In genomic region chr17:62704381-62704971, GRCh38 we compare ENCODE assay signal across 8 cellular contexts.
A peak's percentile ranks its signal among the peaks of the same experiment; 100 is the strongest.
DNase-seq lines count a peak whose midpoint lies in the region; ATAC-seq lines count a peak whose summit lies in the region.

No MANE protein-coding gene starts in this region.

- peaks cover 4 to 8% of the 10 kb centered on the region in 2 donors for H3K4me1 ChIP-seq in esophagus (ENCODE audit: control insufficient read depth in 2 of 2, insufficient read depth in 2 of 2, low read length in 1 of 2)

- H3K4me3 ChIP-seq in SK-N-MC (peak overlapping the region; percentile 85), esophagus (ENCODE audit: low read depth in 1 of 2, low read length in 2 of 2) (peak overlapping the region; percentile 49 to 69)

- H3K36me3 ChIP-seq in SK-N-MC (ENCODE audit: insufficient read depth, low read length): no peaks in the 10 kb centered on the region
- no peaks in the 10 kb centered on the region for H3K36me3 ChIP-seq in esophagus (ENCODE audit: control insufficient read depth in 2 of 2, insufficient read depth in 2 of 2, low read length in 1 of 2)

- 6 to 7% methylated on average over 31 of the region's 31 CpGs for WGBS in esophagus, 2 donors

- H3K27ac ChIP-seq in SK-N-MC (no peak overlapping the region), esophagus (ENCODE audit: low read depth in 2 of 2, low read length in 1 of 2) (peak overlapping the region; percentile 54 to 81)

- H3K27ac Mint-ChIP-seq in naive thymus-derived CD8-positive, alpha-beta T cell: peak overlapping the region in 4 of 10 donors; percentile 40 to 87 (median 57)

- DNase-seq in stimulated activated CD4-positive, alpha-beta T cell treated with anti-CD3 and anti-CD28 coated beads, Interleukin-15, amount 100 ng/mL, for 24 hours: peak; percentile 31
- no peak for DNase-seq in stimulated activated CD4-positive, alpha-beta T cell treated with anti-CD3 and anti-CD28 coated beads, Interleukin-2, amount 100 ng/mL, for 48 hours
- DNase-seq in SK-N-MC (ENCODE audit: low read depth, low spot score) (no peak), DMS153 treated with DMSO at 0.1 percent for 48 hours (lab: John Stamatoyannopoulos, UW; ENCODE audit: unreplicated experiment) (no peak), NCI-H446 treated with DMSO at 0.1 percent for 48 hours (lab: John Stamatoyannopoulos, UW) (no peak), GF-D8 (lab: John Stamatoyannopoulos, UW) (no peak)
- peak in 3 of 10 donors; percentile 7 to 12 (median 9) for DNase-seq in naive thymus-derived CD8-positive, alpha-beta T cell

- peaks cover 0 to 7% (median 1%) of the 10 kb centered on the region in 5 donors for H3K27me3 Mint-ChIP-seq in naive thymus-derived CD8-positive, alpha-beta T cell

- H3K9ac ChIP-seq in SK-N-MC (ENCODE audit: insufficient read length): peak overlapping the region; percentile 57

- peaks cover 0 to 8% (median 4%) of the 10 kb centered on the region in 4 donors for H3K4me1 Mint-ChIP-seq in naive thymus-derived CD8-positive, alpha-beta T cell

- no peaks in the 10 kb centered on the region for H3K36me3 Mint-ChIP-seq in naive thymus-derived CD8-positive, alpha-beta T cell

- H3K27me3 ChIP-seq in esophagus (ENCODE audit: control insufficient read depth in 1 of 2, insufficient read depth in 2 of 2, low read length in 2 of 2): no peaks in the 10 kb centered on the region

- no peaks in the 10 kb centered on the region for H3K9me3 Mint-ChIP-seq in naive thymus-derived CD8-positive, alpha-beta T cell

- ATAC-seq in naive thymus-derived CD8-positive, alpha-beta T cell: peak; percentile 7 to 21

- no peaks in the 10 kb centered on the region for H3K9me3 ChIP-seq in SK-N-MC (ENCODE audit: low read depth, low read length)
- H3K9me3 ChIP-seq in esophagus (ENCODE audit: control insufficient read depth in 2 of 2, insufficient read depth in 1 of 2, low read depth in 1 of 2, low read length in 1 of 2): no peaks in the 10 kb centered on the region

- POLR2A ChIA-PET in naive thymus-derived CD8-positive, alpha-beta T cell (lab: Charles Lee): no interaction called here

- peak overlapping the region; percentile 66 to 88 (median 78) for H3K4me3 Mint-ChIP-seq in naive thymus-derived CD8-positive, alpha-beta T cell
